21 cellular contexts compared by ENCODE assay signal in the genomic region with DNA sequence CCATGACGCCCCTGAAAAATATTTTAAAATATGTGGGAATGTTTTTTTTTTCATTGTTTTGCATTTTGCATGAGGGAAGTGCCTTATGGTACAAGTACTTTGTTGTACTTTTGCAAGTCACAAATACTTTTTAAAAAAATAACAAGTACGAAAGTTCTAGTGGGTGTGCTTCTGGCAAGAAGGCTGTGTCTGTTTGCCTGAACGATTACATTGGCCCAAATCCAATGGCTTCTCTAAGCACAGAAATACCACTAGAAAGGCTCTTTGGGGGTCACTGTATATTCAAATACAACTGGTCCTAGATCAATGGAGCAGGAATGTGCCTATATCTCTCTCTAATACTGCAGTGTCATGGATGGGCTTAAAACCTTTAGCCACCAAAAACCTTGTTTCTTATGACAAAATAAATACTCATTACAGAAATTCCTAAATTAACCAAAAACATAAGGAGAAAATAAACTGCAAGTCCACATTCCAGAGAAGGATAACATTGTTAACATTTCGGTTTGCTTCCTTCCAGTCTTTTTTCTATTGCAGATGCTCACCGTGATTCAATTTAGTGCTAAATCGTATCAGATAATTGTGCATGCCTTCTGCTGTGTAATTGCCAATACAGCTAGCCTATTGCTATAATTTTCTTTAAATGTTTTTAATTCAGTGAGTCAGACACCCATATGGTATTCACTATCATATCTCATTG.
"Had no signal": no experiment of that assay in that cellular context is flagged by ENCODE, and none has a peak within 500 bp of the region (broad histone marks: within the 10 kb centered on the region; RNA-seq: fewer than 3 reads in every experiment).

No MANE protein-coding gene starts in this region.

- H3K27me3 ChIP-seq: breast epithelium, colonic mucosa, foreskin keratinocyte, ovary had no signal

- ATAC-seq: activated CD4-positive, CD25-positive, alpha-beta regulatory T cell treated with anti-CD3 and anti-CD28 coated beads, Interleukin-2, amount 50 U/mL, for 24 hours; activated T-cell treated with anti-CD3 and anti-CD28 coated beads, Interleukin-2, amount 50 U/mL, for 72 hours; foreskin keratinocyte; left ventricle myocardium superior; natural killer cell; SK-N-SH treated with all-trans-retinoic acid at 6 μM for 48 hours had no signal

- H3K27ac ChIP-seq: breast epithelium, colonic mucosa, foreskin keratinocyte, ovary, prostate gland, VCaP had no signal

- DNase-seq: activated CD4-positive, alpha-beta memory T cell treated with anti-CD3 and anti-CD28 coated beads, Interleukin-2, amount 10 ng/mL, durations not matched to agents 7 days and 5 days; activated CD4-positive, alpha-beta T cell treated with anti-CD3 and anti-CD28 coated beads, Interleukin-2, amount 10 ng/mL, durations not matched to agents 24 days and 14 days; activated effector memory CD4-positive, alpha-beta T cell treated with Interleukin-2 at 50 U/mL for 16 hours; activated naive CD4-positive, alpha-beta T cell treated with anti-CD3 and anti-CD28 coated beads for 36 hours; activated T-cell treated with anti-CD3 and anti-CD28 coated beads, Interleukin-2, amount 50 U/mL, for 72 hours; amygdala; colonic mucosa; effector CD4-positive, alpha-beta T cell; erythroblast; foreskin keratinocyte; left ventricle myocardium superior; mammary epithelial cell; natural killer cell; ovary; stimulated activated CD4-positive, alpha-beta T cell treated with anti-CD3 and anti-CD28 coated beads, Interleukin-4, amount 100 ng/mL, for 24 hours; stimulated activated naive CD4-positive, alpha-beta T cell treated with Interleukin-2 at 50 U/mL for 16 hours had no signal

- H3K4me1 ChIP-seq: breast epithelium, colonic mucosa, foreskin keratinocyte, prostate gland had no signal

- H3K36me3 ChIP-seq: breast epithelium, colonic mucosa, ovary, prostate gland had no signal

- H3K4me3 ChIP-seq: breast epithelium, colonic mucosa, ovary, prostate gland had no signal

- H3K9me3 ChIP-seq: breast epithelium, colonic mucosa, ovary, prostate gland had no signal
